In genomic region chr22:50695421-50696250, GRCh38 we compare ENCODE assay signal across 17 cellular contexts. TPM values are rescaled to one million over a fixed set of nuclear protein-coding genes. Genes with fewer than 3 reads are reported as not detected.
DNase-seq lines count a peak whose midpoint lies in the region; ATAC-seq and TF ChIP-seq lines count a peak whose summit lies in the region.
"Had no signal": no experiment of that assay in that cellular context is flagged by ENCODE, and none has a peak within 500 bp of the region (broad histone marks: within the 10 kb centered on the region; RNA-seq: fewer than 3 reads in every experiment).

No MANE protein-coding gene starts in this region.

- H3K4me1 Mint-ChIP-seq in H9 (peaks cover 4 to 18% of the 10 kb centered on the region in 2 experiments), WTC11 (peaks cover 8% of the 10 kb centered on the region)
- H3K4me1 Mint-ChIP-seq: activated B cell treated with CpG ODN at 0.5 μM for 24 hours; stimulated activated memory B cell treated with anti-CD40 and anti-IgM and Interleukin-4, amounts not matched to agents 10 μg/mL and 1 μg/mL and 100 μg/mL, for 72 hours had no signal

- no peak overlapping the region for H3K14ac ChIP-seq in H9 (ENCODE audit: insufficient read depth, low read length)

- H3K27me3 ChIP-seq in H9 (ENCODE audit: insufficient read depth, low read length): peaks cover 5% of the 10 kb centered on the region; the same call in 1 of the 2 replicates
- no peaks in the 10 kb centered on the region for H3K27me3 ChIP-seq in ovary
- H3K27me3 ChIP-seq: vagina had no signal

- no peak overlapping the region for H2BK12ac ChIP-seq in H9 (ENCODE audit: insufficient read length, low read depth, low read length)

- no peak for TF ChIP-seq EP300 in ovary (IDR thresholded peaks at IDR 0.05)

- no peak overlapping the region for H3K23ac ChIP-seq in H9 (ENCODE audit: insufficient read length, low read depth, low read length)

- CTCF ChIA-PET in WTC11 (lab: Charles Lee): interaction anchor here (1.1 to 5.4 kb wide), 8 partner anchors 11 to 170 kb away, joined by 3 to 78 read pairs (median 6); partner anchors contain the start of genes ARSA, CHKB and SCO2

- POLR2A ChIA-PET in WTC11 (lab: Charles Lee): no interaction called here

- no peak overlapping the region for H3K56ac ChIP-seq in H9 (ENCODE audit: insufficient read length, low read depth, low read length)

- H3K9ac ChIP-seq in H9 (ENCODE audit: extremely low read depth, insufficient read length, low read length): peak overlapping the region; percentile 18

- no peaks in the 10 kb centered on the region for H4K20me1 ChIP-seq in H9 (ENCODE audit: control insufficient read depth, insufficient read depth, insufficient read length)

- H3K4me1 ChIP-seq in H9 (ENCODE audit: insufficient read depth, low read length) (no peaks in the 10 kb centered on the region), ovary (ENCODE audit: insufficient read depth) (peaks cover 5% of the 10 kb centered on the region)

- intact Hi-C loops in cardiac septum (cut with DNase I) (no loop called here), ovary (cut with DNase I) (no loop called here)

- no peaks in the 10 kb centered on the region for H3K79me1 ChIP-seq in H9 (ENCODE audit: insufficient read depth, low read depth, low read length, poor library complexity, severe bottlenecking)

- H3K79me2 ChIP-seq in H9 (ENCODE audit: insufficient read depth, low read length): no peaks in the 10 kb centered on the region

- H3K4me3 Mint-ChIP-seq in H9 (peak overlapping the region in 1 of 2 experiments; percentile 85; a peak in 2 of 5 replicates), WTC11 (peak overlapping the region; percentile 73)
- H3K4me3 Mint-ChIP-seq: activated B cell treated with CpG ODN at 0.5 μM for 24 hours; activated naive CD8-positive, alpha-beta T cell treated with anti-CD3 and anti-CD28 coated beads, Interleukin-2, amount 10 ng/mL, durations not matched to agents 7 days and 5 days; stimulated activated memory B cell treated with anti-CD40 and anti-IgM and Interleukin-4, amounts not matched to agents 10 μg/mL and 1 μg/mL and 100 μg/mL, for 72 hours had no signal

- H4K91ac ChIP-seq in H9 (ENCODE audit: insufficient read length, low read depth, low read length): no peak overlapping the region

- H2BK120ac ChIP-seq in H9 (ENCODE audit: low read depth, low read length, poor library complexity, severe bottlenecking): no peak overlapping the region

- no peak overlapping the region for H3K18ac ChIP-seq in H9 (ENCODE audit: insufficient read length, low read depth, low read length)

- WGBS in H9 (ENCODE audit: extremely low coverage, insufficient read length, low lambda C conversion rate): no CpG with 5 or more reads among the region's 18 CpGs
- 84 to 91% (median 90%) methylated on average over 18 of the region's 18 CpGs for WGBS in ovary, 3 donors

- TF ChIP-seq POLR2A in ovary (IDR thresholded peaks at IDR 0.05): no peak

- H3K9me3 Mint-ChIP-seq in H9 (no peaks in the 10 kb centered on the region), WTC11 (no peaks in the 10 kb centered on the region)
- H3K9me3 Mint-ChIP-seq: activated naive CD8-positive, alpha-beta T cell treated with anti-CD3 and anti-CD28 coated beads, Interleukin-2, amount 10 ng/mL, durations not matched to agents 7 days and 5 days had no signal

- DNase-seq in H9 (no peak), WTC11 (ENCODE audit: low spot score) (peak; percentile 5), cardiac septum (ENCODE audit: low spot score) (peak; percentile 57), ovary (peak in 3 of 5 donors; percentile 1 to 11 (median 2)), NCI-H146 (lab: John Stamatoyannopoulos, UW) (no peak), coronary artery (ENCODE audit: low spot score) (no peak), medulla oblongata (ENCODE audit: extremely low spot score) (no peak)
- DNase-seq: activated B cell treated with CpG ODN at 0.5 μM for 24 hours; activated naive CD8-positive, alpha-beta T cell treated with anti-CD3 and anti-CD28 coated beads, Interleukin-2, amount 10 ng/mL, durations not matched to agents 7 days and 5 days; NCI-H446; PC-3; stimulated activated CD4-positive, alpha-beta T cell treated with anti-CD3 and anti-CD28 coated beads, Interleukin-4, amount 100 ng/mL, for 24 hours; SW 1271 had no signal

- no peak overlapping the region for H3K4me2 ChIP-seq in H9 (ENCODE audit: insufficient read depth, insufficient read length, low read length)

- H4K8ac ChIP-seq in H9 (replicated peaks; ENCODE audit: insufficient read length, low read depth, low read length): no peak overlapping the region

- H3K9me3 ChIP-seq in H9 (ENCODE audit: control insufficient read depth, low read depth, low read length) (no peaks in the 10 kb centered on the region), ovary (no peaks in the 10 kb centered on the region)
- H3K9me3 ChIP-seq: vagina had no signal

- H2AK5ac ChIP-seq in H9 (ENCODE audit: insufficient read length, low read length): no peak overlapping the region

- ATAC-seq in WTC11: no peak
- no peak for ATAC-seq in GM18867 (IDR thresholded peaks at IDR 0.05; ENCODE audit: unreplicated experiment)
- ATAC-seq: GM12878, PC-3 had no signal

- H3K36me3 ChIP-seq in ovary: no peaks in the 10 kb centered on the region
- H3K36me3 ChIP-seq: vagina had no signal

- peaks cover 8% of the 10 kb centered on the region for H3K23me2 ChIP-seq in H9 (ENCODE audit: insufficient read length, low read depth, low read length, poor library complexity, severe bottlenecking)

- no peak overlapping the region for H3T11ph ChIP-seq in H9 (ENCODE audit: low read length)

- H3K27ac Mint-ChIP-seq in H9: no peak overlapping the region
- no peak overlapping the region for H3K27ac Mint-ChIP-seq in WTC11
- H3K27ac Mint-ChIP-seq: activated B cell treated with CpG ODN at 0.5 μM for 24 hours; activated naive CD8-positive, alpha-beta T cell treated with anti-CD3 and anti-CD28 coated beads, Interleukin-2, amount 10 ng/mL, durations not matched to agents 7 days and 5 days; stimulated activated memory B cell treated with anti-CD40 and anti-IgM and Interleukin-4, amounts not matched to agents 10 μg/mL and 1 μg/mL and 100 μg/mL, for 72 hours had no signal

- H3K27me3 Mint-ChIP-seq in H9 (ENCODE audit: low read depth) (peaks cover 57% of the 10 kb centered on the region), WTC11 (ENCODE audit: low read depth) (peaks cover 37% of the 10 kb centered on the region)

- no peak overlapping the region for H3K27ac ChIP-seq in H9 (ENCODE audit: insufficient read length, low read depth, low read length)
- no peak overlapping the region for H3K27ac ChIP-seq in ovary
- H3K27ac ChIP-seq in coronary artery: no peak overlapping the region
- H3K27ac ChIP-seq: vagina had no signal

- H2BK5ac ChIP-seq in H9 (ENCODE audit: insufficient read length, low read length): no peak overlapping the region

- no peak overlapping the region for H2BK15ac ChIP-seq in H9 (ENCODE audit: low read depth, low read length)

- H2AFZ ChIP-seq in H9 (ENCODE audit: low read length): no peak overlapping the region

- H2BK20ac ChIP-seq in H9 (ENCODE audit: low read depth, low read length, poor library complexity, severe bottlenecking): no peak overlapping the region

- no peak overlapping the region for H3K4ac ChIP-seq in H9 (ENCODE audit: low read depth, low read length)

- H3K36me3 Mint-ChIP-seq in H9 (ENCODE audit: insufficient read depth in 1 of 3, low read depth in 3 of 3): peaks cover 0 to 8% (median 4%) of the 10 kb centered on the region in 3 experiments; a peak in 4 of 7 replicates
- H3K36me3 Mint-ChIP-seq in WTC11: no peaks in the 10 kb centered on the region
- H3K36me3 Mint-ChIP-seq: activated naive CD8-positive, alpha-beta T cell treated with anti-CD3 and anti-CD28 coated beads, Interleukin-2, amount 10 ng/mL, durations not matched to agents 7 days and 5 days; stimulated activated memory B cell treated with anti-CD40 and anti-IgM and Interleukin-4, amounts not matched to agents 10 μg/mL and 1 μg/mL and 100 μg/mL, for 72 hours had no signal

- TF ChIP-seq CTCF in H9 (conservative IDR thresholded peaks at IDR 0.05): no peak
- no peak for TF ChIP-seq CTCF in WTC11 (IDR thresholded peaks at IDR 0.05)
- no peak for TF ChIP-seq CTCF in ovary (IDR thresholded peaks at IDR 0.05)
- TF ChIP-seq CTCF in coronary artery (IDR thresholded peaks at IDR 0.05): no peak

- H3K4me3 ChIP-seq in ovary: no peak overlapping the region
- H3K4me3 ChIP-seq in coronary artery: no peak overlapping the region
- H3K4me3 ChIP-seq: GM12878 had no signal

- no peak overlapping the region for H4K5ac ChIP-seq in H9 (ENCODE audit: insufficient read length, low read depth, low read length)

TF ChIP-seq in WTC11, 78 proteins besides CTCF, POLR2A, EP300 and RAD21 (continues in another document):
- TF ChIP-seq FOXK1 (CRISPR knock-in tag; IDR thresholded peaks at IDR 0.05) (no peak), PRRX2 (CRISPR knock-in tag; IDR thresholded peaks at IDR 0.05) (no peak), ZNF423 (CRISPR knock-in tag; IDR thresholded peaks at IDR 0.05) (no peak), TP53 (CRISPR knock-in tag; IDR thresholded peaks at IDR 0.05) (no peak)
- TF ChIP-seq, protein P1, sequence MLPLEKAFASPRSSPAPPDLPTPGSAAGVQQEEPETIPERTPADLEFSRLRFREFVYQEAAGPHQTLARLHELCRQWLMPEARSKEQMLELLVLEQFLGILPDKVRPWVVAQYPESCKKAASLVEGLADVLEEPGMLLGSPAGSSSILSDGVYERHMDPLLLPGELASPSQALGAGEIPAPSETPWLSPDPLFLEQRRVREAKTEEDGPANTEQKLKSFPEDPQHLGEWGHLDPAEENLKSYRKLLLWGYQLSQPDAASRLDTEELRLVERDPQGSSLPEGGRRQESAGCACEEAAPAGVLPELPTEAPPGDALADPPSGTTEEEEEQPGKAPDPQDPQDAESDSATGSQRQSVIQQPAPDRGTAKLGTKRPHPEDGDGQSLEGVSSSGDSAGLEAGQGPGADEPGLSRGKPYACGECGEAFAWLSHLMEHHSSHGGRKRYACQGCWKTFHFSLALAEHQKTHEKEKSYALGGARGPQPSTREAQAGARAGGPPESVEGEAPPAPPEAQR (CRISPR knock-in tag; IDR thresholded peaks at IDR 0.05): no peak
- TF ChIP-seq, protein P2, sequence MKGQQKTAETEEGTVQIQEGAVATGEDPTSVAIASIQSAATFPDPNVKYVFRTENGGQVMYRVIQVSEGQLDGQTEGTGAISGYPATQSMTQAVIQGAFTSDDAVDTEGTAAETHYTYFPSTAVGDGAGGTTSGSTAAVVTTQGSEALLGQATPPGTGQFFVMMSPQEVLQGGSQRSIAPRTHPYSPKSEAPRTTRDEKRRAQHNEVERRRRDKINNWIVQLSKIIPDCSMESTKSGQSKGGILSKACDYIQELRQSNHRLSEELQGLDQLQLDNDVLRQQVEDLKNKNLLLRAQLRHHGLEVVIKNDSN (CRISPR knock-in tag; IDR thresholded peaks at IDR 0.05): no peak

RNA-seq across cellular contexts. Expression of gene SHANK3, which starts 23.0 kb away (rescaled TPM):
- total RNA-seq in H9 (2021): 8.4 and 8.7 TPM in 2 replicates
- 9.6 to 10.5 TPM (median 9.7 TPM) in 3 replicates for total RNA-seq in WTC11 (2021)
- 25.9 TPM for total RNA-seq in cardiac septum
- total RNA-seq in ovary: 10 to 100 TPM in 2 of 7 donors, 1 to 10 TPM in 5; 2.6 to 23.2 (median 6.2) TPM
- 1 to 10 TPM; 2.7 to 9.8 TPM for polyA plus RNA-seq in ovary
- total RNA-seq: activated B cell treated with CpG ODN at 0.5 μM for 24 hours had no signal

RNA-seq across cellular contexts. Expression of gene ACR, which starts 42.4 kb away (rescaled TPM):
- 0.35 TPM in 1 of 2 replicates, not detected in the other for total RNA-seq in H9 (2021)
- 0.18 to 0.55 TPM (median 0.46 TPM) in 3 replicates for total RNA-seq in WTC11 (2021)
- total RNA-seq in cardiac septum: 0.40 TPM
- 1 to 10 TPM in 1 of 7 donors, under 1 TPM in 2, not detected in 4; 0.25 to 1.3 (median 0.64) TPM for total RNA-seq in ovary
- under 1 TPM; 0.33 TPM for polyA plus RNA-seq in ovary
- total RNA-seq: activated B cell treated with CpG ODN at 0.5 μM for 24 hours; activated naive CD8-positive, alpha-beta T cell treated with anti-CD3 and anti-CD28 coated beads, Interleukin-2, amount 10 ng/mL, durations not matched to agents 7 days and 5 days; GM12878; PC-3; vagina had no signal
- polyA plus RNA-seq: GM12878 had no signal

Comparison
In these comparisons a context has a peak if more than half of its experiments do, and no peak if none do; other contexts are left out.
1. DNase-seq: peak in WTC11 (single experiment), cardiac septum (single experiment) and ovary (3 of 5); none in H9 (single experiment), NCI-H146 (single experiment), coronary artery (single experiment) and medulla oblongata (single experiment).